ENCODE assay signal across 8 cellular contexts in genomic region chr1:87151500-87152421, GRCh38.
A peak's percentile ranks its signal among the peaks of the same experiment; 100 is the strongest.
DNase-seq lines count a peak whose midpoint lies in the region; ATAC-seq and TF ChIP-seq lines count a peak whose summit lies in the region.

No MANE protein-coding gene starts in this region.

- intact Hi-C loops in left lung (cut with DNase I) = no loop called here

- peaks cover 54% of the 10 kb centered on the region for H3K27me3 Mint-ChIP-seq in central memory CD8-positive, alpha-beta T cell

- TF ChIP-seq CTCF in left lung (IDR thresholded peaks at IDR 0.05) = peak; percentile 20 to 49

- H3K4me3 Mint-ChIP-seq in central memory CD8-positive, alpha-beta T cell = peak overlapping the region; percentile 69

- H3K27ac ChIP-seq in left lung = peak overlapping the region; percentile 33 to 41

- peak; percentile 66 for DNase-seq in activated effector memory CD4-positive, alpha-beta T cell treated with anti-CD3 and anti-CD28 coated beads, Interleukin-2, amount 50 U/mL, for 16 hours
- no peak for DNase-seq in activated effector memory CD4-positive, alpha-beta T cell treated with Interleukin-2 at 50 U/mL for 16 hours
- peak; percentile 13 for DNase-seq in RPMI8226
- no peak for DNase-seq in central memory CD8-positive, alpha-beta T cell (ENCODE audit: low spot score in 2 of 2)
- peak; percentile 80 to 92 for DNase-seq in left lung
- DNase-seq in stimulated activated CD4-positive, alpha-beta T cell treated with anti-CD3 and anti-CD28 coated beads, Interleukin-4, amount 100 ng/mL, for 24 hours = peak; percentile 27
- DNase-seq in NCI-H1436 treated with DMSO at 0.1 percent for 48 hours (lab: John Stamatoyannopoulos, UW) = no peak

- ATAC-seq in HG03095 (IDR thresholded peaks at IDR 0.05; ENCODE audit: unreplicated experiment) = peak; percentile 82
- peak; percentile 24 for ATAC-seq in central memory CD8-positive, alpha-beta T cell (replicated peaks; ENCODE audit: extremely low read depth, poor library complexity, severe bottlenecking)
- ATAC-seq in left lung = peak; percentile 96

- peaks cover 9 to 32% of the 10 kb centered on the region in 2 donors for H3K4me1 ChIP-seq in left lung

- H3K9me3 Mint-ChIP-seq in central memory CD8-positive, alpha-beta T cell = no peaks in the 10 kb centered on the region

- peak overlapping the region; percentile 22 for H3K27ac Mint-ChIP-seq in central memory CD8-positive, alpha-beta T cell (ENCODE audit: low read depth)

- H3K9me3 ChIP-seq in left lung = no peaks in the 10 kb centered on the region

- H3K36me3 ChIP-seq in left lung = no peaks in the 10 kb centered on the region

- H3K36me3 Mint-ChIP-seq in central memory CD8-positive, alpha-beta T cell (ENCODE audit: insufficient read depth) = no peaks in the 10 kb centered on the region

- peaks cover 0 to 9% of the 10 kb centered on the region in 2 donors for H3K27me3 ChIP-seq in left lung

- H3K4me3 ChIP-seq in left lung = peak overlapping the region; percentile 10 to 37

- peaks cover 8% of the 10 kb centered on the region for H3K4me1 Mint-ChIP-seq in central memory CD8-positive, alpha-beta T cell

Comparison
In these comparisons a context has a peak if more than half of its experiments do, and no peak if none do; other contexts are left out.
1. DNase-seq: peak in activated effector memory CD4-positive, alpha-beta T cell treated with anti-CD3 and anti-CD28 coated beads, Interleukin-2, amount 50 U/mL, for 16 hours (single experiment), RPMI8226 (single experiment), left lung (2 of 2) and stimulated activated CD4-positive, alpha-beta T cell treated with anti-CD3 and anti-CD28 coated beads, Interleukin-4, amount 100 ng/mL, for 24 hours (single experiment); none in activated effector memory CD4-positive, alpha-beta T cell treated with Interleukin-2 at 50 U/mL for 16 hours (single experiment), central memory CD8-positive, alpha-beta T cell (0 of 2) and NCI-H1436 treated with DMSO at 0.1 percent for 48 hours (single experiment).
2. ATAC-seq: peak in every context shown above with its lines; median percentile 96 in left lung; 82 in HG03095; 24 in central memory CD8-positive, alpha-beta T cell.